ENCODE assay signal across 1 cellular context in genomic region chr11:68146704-68147474, GRCh38.
TF ChIP-seq lines count a peak whose summit lies in the region.

No MANE protein-coding gene starts in this region.

TF ChIP-seq in HepG2, 621 proteins besides CTCF, POLR2A, EP300 and RAD21 (continued from another document and continues in another):
- TF ChIP-seq, protein P1, sequence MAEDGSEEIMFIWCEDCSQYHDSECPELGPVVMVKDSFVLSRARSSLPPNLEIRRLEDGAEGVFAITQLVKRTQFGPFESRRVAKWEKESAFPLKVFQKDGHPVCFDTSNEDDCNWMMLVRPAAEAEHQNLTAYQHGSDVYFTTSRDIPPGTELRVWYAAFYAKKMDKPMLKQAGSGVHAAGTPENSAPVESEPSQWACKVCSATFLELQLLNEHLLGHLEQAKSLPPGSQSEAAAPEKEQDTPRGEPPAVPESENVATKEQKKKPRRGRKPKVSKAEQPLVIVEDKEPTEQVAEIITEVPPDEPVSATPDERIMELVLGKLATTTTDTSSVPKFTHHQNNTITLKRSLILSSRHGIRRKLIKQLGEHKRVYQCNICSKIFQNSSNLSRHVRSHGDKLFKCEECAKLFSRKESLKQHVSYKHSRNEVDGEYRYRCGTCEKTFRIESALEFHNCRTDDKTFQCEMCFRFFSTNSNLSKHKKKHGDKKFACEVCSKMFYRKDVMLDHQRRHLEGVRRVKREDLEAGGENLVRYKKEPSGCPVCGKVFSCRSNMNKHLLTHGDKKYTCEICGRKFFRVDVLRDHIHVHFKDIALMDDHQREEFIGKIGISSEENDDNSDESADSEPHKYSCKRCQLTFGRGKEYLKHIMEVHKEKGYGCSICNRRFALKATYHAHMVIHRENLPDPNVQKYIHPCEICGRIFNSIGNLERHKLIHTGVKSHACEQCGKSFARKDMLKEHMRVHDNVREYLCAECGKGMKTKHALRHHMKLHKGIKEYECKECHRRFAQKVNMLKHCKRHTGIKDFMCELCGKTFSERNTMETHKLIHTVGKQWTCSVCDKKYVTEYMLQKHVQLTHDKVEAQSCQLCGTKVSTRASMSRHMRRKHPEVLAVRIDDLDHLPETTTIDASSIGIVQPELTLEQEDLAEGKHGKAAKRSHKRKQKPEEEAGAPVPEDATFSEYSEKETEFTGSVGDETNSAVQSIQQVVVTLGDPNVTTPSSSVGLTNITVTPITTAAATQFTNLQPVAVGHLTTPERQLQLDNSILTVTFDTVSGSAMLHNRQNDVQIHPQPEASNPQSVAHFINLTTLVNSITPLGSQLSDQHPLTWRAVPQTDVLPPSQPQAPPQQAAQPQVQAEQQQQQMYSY (CRISPR knock-in tag; IDR thresholded peaks at IDR 0.05): no peak
- TF ChIP-seq DR1 (CRISPR knock-in tag; IDR thresholded peaks at IDR 0.05) (no peak; the same call in 1 of the 2 replicates), JUN (CRISPR knock-in tag; IDR thresholded peaks at IDR 0.05) (peak; percentile 70; the same call in 1 of the 2 replicates), SSRP1 (CRISPR knock-in tag; IDR thresholded peaks at IDR 0.05) (peak; percentile 31; the same call in 1 of the 2 replicates), IRF2 (CRISPR knock-in tag; IDR thresholded peaks at IDR 0.05) (peak; percentile 89), KAT2B (IDR thresholded peaks at IDR 0.05; ENCODE audit: borderline replicate concordance, low read depth, low read length) (no peak), KLF9 (CRISPR knock-in tag; IDR thresholded peaks at IDR 0.05; ENCODE audit: low read depth) (no peak), ZNF652 (CRISPR knock-in tag; IDR thresholded peaks at IDR 0.05; ENCODE audit: borderline replicate concordance, low read depth) (peak; percentile 47; the same call in 1 of the 2 replicates), ZMYM3 (CRISPR knock-in tag; IDR thresholded peaks at IDR 0.05) (peak; percentile 97), MAFK (conservative IDR thresholded peaks at IDR 0.05 in 1 of 2, IDR thresholded peaks at IDR 0.05 in 1 of 2; ENCODE audit: low read length in 2 of 2) (no peak; a peak in 1 of 4 replicates), HDAC2 (CRISPR knock-in tag; IDR thresholded peaks at IDR 0.05) (peak; percentile 99), FOXK2 (IDR thresholded peaks at IDR 0.05) (peak; percentile 71; the same call in 1 of the 2 replicates), GFI1 (CRISPR knock-in tag; IDR thresholded peaks at IDR 0.05; ENCODE audit: borderline replicate concordance) (peak; percentile 82), U2AF2 (IDR thresholded peaks at IDR 0.05; ENCODE audit: low read depth, low read length) (no peak), ZFY (CRISPR knock-in tag; IDR thresholded peaks at IDR 0.05) (peak; percentile 66), NFE2L1 (CRISPR knock-in tag; IDR thresholded peaks at IDR 0.05; ENCODE audit: borderline replicate concordance) (no peak), ZNF367 (CRISPR knock-in tag; IDR thresholded peaks at IDR 0.05; ENCODE audit: borderline replicate concordance) (no peak), NFIC (IDR thresholded peaks at IDR 0.05; ENCODE audit: low read length) (peak; percentile 80; the same call in 1 of the 2 replicates), SRY (CRISPR knock-in tag; IDR thresholded peaks at IDR 0.05) (peak; percentile 93), ADNP (CRISPR knock-in tag; IDR thresholded peaks at IDR 0.05) (peak; percentile 81), CSRNP2 (CRISPR knock-in tag; conservative IDR thresholded peaks at IDR 0.05; ENCODE audit: low read depth) (no peak), ZFP1 (CRISPR knock-in tag; IDR thresholded peaks at IDR 0.05) (peak; percentile 94), RORA (CRISPR knock-in tag; IDR thresholded peaks at IDR 0.05) (no peak), SIN3A (IDR thresholded peaks at IDR 0.05; ENCODE audit: borderline replicate concordance, low read depth, low read length) (peak; percentile 93; the same call in 1 of the 2 replicates), YEATS2 (CRISPR knock-in tag; IDR thresholded peaks at IDR 0.05; ENCODE audit: borderline replicate concordance) (peak; percentile 74; the same call in 1 of the 2 replicates), BORCS8-MEF2B (CRISPR knock-in tag; IDR thresholded peaks at IDR 0.05) (peak; percentile 91), ZNF12 (CRISPR knock-in tag; IDR thresholded peaks at IDR 0.05) (peak; percentile 75), RFX1 (IDR thresholded peaks at IDR 0.05) (no peak), TFDP1 (CRISPR knock-in tag; IDR thresholded peaks at IDR 0.05; ENCODE audit: borderline replicate concordance) (peak; percentile 82; the same call in 1 of the 2 replicates), ZNF546 (CRISPR knock-in tag; conservative IDR thresholded peaks at IDR 0.05) (no peak; the same call in 1 of the 2 replicates), NFIB (CRISPR knock-in tag; IDR thresholded peaks at IDR 0.05; ENCODE audit: borderline replicate concordance) (no peak), ZNF781 (CRISPR knock-in tag; IDR thresholded peaks at IDR 0.05; ENCODE audit: borderline replicate concordance, not compliant biosample characterization) (no peak)
- TF ChIP-seq, protein P2, sequence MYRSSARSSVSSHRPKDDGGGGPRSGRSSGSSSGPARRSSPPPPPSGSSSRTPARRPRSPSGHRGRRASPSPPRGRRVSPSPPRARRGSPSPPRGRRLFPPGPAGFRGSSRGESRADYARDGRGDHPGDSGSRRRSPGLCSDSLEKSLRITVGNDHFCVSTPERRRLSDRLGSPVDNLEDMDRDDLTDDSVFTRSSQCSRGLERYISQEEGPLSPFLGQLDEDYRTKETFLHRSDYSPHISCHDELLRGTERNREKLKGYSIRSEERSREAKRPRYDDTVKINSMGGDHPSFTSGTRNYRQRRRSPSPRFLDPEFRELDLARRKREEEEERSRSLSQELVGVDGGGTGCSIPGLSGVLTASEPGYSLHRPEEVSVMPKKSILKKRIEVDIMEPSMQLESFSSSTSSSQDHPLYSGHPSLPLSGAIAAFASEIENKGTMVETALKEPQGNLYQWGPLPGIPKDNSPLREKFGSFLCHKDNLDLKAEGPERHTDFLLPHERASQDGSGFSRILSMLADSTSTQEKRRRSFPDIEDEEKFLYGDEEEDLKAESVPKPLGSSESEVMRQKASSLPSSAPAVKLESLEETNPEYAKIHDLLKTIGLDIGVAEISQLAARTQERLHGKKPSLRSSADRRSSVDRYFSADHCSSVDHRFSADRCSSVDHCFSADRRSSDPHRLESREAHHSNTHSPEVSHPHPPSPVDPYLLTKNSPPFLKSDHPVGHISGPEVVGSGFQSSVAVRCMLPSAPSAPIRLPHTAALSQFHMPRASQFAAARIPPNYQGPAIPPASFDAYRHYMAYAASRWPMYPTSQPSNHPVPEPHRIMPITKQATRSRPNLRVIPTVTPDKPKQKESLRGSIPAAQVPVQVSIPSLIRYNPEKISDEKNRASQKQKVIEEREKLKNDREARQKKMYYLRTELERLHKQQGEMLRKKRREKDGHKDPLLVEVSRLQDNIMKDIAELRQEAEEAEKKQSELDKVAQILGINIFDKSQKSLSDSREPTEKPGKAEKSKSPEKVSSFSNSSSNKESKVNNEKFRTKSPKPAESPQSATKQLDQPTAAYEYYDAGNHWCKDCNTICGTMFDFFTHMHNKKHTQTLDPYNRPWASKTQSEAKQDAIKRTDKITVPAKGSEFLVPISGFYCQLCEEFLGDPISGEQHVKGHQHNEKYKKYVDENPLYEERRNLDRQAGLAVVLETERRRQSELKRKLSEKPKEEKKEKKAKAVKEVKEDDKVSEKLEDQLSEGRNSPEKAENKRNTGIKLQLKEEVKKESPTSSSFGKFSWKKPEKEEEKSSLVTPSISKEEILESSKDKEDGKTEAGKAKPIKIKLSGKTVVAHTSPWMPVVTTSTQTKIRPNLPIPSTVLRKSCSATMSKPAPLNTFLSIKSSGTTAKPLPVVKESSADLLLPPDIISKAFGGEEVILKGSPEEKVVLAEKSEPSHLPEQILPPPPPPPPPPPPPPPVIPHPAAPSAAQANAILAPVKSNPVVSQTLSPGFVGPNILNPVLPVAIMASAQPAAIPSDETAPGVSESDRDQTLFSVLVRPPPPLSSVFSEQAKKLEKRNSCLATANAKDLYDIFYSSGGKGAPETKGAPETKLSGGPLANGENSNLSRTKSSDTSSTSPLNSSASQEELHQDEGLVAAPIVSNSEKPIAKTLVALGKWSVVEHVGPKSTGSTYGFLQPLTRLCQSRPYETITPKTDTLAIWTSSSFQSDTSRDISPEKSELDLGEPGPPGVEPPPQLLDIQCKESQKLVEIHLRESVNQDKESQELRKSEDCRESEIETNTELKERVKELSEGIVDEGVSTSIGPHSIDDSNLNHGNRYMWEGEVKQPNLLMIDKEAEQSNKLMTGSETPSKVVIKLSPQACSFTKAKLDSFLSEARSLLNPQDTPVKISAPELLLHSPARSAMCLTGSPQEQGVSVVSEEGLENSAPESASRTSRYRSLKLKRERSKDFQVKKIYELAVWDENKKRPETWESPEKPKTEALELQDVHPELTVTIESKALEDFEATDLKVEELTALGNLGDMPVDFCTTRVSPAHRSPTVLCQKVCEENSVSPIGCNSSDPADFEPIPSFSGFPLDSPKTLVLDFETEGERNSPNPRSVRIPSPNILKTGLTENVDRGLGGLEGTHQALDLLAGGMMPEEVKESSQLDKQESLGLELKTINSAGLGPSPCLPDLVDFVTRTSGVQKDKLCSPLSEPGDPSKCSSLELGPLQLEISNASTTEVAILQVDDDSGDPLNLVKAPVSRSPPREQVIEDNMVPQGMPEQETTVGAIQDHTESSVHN (CRISPR knock-in tag; IDR thresholded peaks at IDR 0.05): peak; percentile 70; the same call in 1 of the 2 replicates
- TF ChIP-seq, protein P3, sequence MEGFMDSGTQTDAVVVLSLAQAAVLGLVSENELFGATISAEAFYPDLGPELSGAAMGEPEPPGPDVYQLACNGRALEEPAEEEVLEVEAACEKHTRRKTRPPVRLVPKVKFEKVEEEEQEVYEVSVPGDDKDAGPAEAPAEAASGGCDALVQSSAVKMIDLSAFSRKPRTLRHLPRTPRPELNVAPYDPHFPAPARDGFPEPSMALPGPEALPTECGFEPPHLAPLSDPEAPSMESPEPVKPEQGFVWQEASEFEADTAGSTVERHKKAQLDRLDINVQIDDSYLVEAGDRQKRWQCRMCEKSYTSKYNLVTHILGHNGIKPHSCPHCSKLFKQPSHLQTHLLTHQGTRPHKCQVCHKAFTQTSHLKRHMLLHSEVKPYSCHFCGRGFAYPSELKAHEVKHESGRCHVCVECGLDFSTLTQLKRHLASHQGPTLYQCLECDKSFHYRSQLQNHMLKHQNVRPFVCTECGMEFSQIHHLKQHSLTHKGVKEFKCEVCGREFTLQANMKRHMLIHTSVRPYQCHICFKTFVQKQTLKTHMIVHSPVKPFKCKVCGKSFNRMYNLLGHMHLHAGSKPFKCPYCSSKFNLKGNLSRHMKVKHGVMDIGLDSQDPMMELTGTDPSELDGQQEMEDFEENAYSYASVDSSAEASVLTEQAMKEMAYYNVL (CRISPR knock-in tag; IDR thresholded peaks at IDR 0.05; ENCODE audit: borderline replicate concordance): peak; percentile 74
- TF ChIP-seq, protein P4, sequence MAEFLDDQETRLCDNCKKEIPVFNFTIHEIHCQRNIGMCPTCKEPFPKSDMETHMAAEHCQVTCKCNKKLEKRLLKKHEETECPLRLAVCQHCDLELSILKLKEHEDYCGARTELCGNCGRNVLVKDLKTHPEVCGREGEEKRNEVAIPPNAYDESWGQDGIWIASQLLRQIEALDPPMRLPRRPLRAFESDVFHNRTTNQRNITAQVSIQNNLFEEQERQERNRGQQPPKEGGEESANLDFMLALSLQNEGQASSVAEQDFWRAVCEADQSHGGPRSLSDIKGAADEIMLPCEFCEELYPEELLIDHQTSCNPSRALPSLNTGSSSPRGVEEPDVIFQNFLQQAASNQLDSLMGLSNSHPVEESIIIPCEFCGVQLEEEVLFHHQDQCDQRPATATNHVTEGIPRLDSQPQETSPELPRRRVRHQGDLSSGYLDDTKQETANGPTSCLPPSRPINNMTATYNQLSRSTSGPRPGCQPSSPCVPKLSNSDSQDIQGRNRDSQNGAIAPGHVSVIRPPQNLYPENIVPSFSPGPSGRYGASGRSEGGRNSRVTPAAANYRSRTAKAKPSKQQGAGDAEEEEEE (CRISPR knock-in tag; IDR thresholded peaks at IDR 0.05; ENCODE audit: borderline replicate concordance): peak; percentile 87; the same call in 1 of the 2 replicates
- TF ChIP-seq, protein P5, sequence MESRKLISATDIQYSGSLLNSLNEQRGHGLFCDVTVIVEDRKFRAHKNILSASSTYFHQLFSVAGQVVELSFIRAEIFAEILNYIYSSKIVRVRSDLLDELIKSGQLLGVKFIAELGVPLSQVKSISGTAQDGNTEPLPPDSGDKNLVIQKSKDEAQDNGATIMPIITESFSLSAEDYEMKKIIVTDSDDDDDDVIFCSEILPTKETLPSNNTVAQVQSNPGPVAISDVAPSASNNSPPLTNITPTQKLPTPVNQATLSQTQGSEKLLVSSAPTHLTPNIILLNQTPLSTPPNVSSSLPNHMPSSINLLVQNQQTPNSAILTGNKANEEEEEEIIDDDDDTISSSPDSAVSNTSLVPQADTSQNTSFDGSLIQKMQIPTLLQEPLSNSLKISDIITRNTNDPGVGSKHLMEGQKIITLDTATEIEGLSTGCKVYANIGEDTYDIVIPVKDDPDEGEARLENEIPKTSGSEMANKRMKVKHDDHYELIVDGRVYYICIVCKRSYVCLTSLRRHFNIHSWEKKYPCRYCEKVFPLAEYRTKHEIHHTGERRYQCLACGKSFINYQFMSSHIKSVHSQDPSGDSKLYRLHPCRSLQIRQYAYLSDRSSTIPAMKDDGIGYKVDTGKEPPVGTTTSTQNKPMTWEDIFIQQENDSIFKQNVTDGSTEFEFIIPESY (CRISPR knock-in tag; IDR thresholded peaks at IDR 0.05): peak; percentile 59; the same call in 1 of the 2 replicates
- TF ChIP-seq, protein P6, sequence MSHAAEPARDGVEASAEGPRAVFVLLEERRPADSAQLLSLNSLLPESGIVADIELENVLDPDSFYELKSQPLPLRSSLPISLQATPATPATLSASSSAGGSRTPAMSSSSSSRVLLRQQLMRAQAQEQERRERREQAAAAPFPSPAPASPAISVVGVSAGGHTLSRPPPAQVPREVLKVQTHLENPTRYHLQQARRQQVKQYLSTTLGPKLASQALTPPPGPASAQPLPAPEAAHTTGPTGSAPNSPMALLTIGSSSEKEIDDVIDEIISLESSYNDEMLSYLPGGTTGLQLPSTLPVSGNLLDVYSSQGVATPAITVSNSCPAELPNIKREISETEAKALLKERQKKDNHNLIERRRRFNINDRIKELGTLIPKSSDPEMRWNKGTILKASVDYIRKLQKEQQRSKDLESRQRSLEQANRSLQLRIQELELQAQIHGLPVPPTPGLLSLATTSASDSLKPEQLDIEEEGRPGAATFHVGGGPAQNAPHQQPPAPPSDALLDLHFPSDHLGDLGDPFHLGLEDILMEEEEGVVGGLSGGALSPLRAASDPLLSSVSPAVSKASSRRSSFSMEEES (CRISPR knock-in tag; IDR thresholded peaks at IDR 0.05): peak; percentile 94
